18 cellular contexts compared by ENCODE assay signal in genomic region chr22:35328472-35328885, GRCh38. TPM values are rescaled to one million over a fixed set of nuclear protein-coding genes. Genes with fewer than 3 reads are reported as not detected.
DNase-seq lines count a peak whose midpoint lies in the region; ATAC-seq, FAIRE-seq and TF ChIP-seq lines count a peak whose summit lies in the region.
"Had no signal": no experiment of that assay in that cellular context is flagged by ENCODE, and none has a peak within 500 bp of the region (broad histone marks: within the 10 kb centered on the region; RNA-seq: fewer than 3 reads in every experiment).

No MANE protein-coding gene starts in this region.

- in situ Hi-C loops in HepG2 (cut with HindIII; ENCODE audit: extremely low pct_ligation_motif_present, low pct_unique_long_range_greater_than_20kb) = no loop called here

- FAIRE-seq in HepG2 (lab: Jason Lieb, UNC) = peak; percentile 95
- FAIRE-seq: H54 had no signal

- H3K36me3 ChIP-seq in body of pancreas (replicated peaks in 1 of 2; ENCODE audit: insufficient read depth in 1 of 2, low read depth in 2 of 2) = peaks cover 3 to 22% of the 10 kb centered on the region in 2 donors
- peaks cover 36 to 63% of the 10 kb centered on the region in 2 experiments for H3K36me3 ChIP-seq in HepG2 (replicated peaks in 1 of 2; ENCODE audit: control insufficient read depth in 1 of 2, insufficient read depth in 2 of 2, low read length in 2 of 2)
- peaks cover 0 to 95% (median 68%) of the 10 kb centered on the region in 6 donors for H3K36me3 ChIP-seq in spleen

- intact Hi-C loops in body of pancreas (cut with DNase I) (no loop called here), HepG2 (cut with micrococcal nuclease; ENCODE audit: unreplicated experiment) (loop anchor here (1.0 to 5.0 kb wide), 3 partner anchors 16 to 71 kb away; partner anchors contain the start of gene HMGXB4), spleen (cut with DNase I; ENCODE audit: low total_unique reads) (no loop called here)

- TF ChIP-seq RAD21 in HepG2 (CRISPR knock-in tag; IDR thresholded peaks at IDR 0.05) = peak; percentile 64

- no peaks in the 10 kb centered on the region for H3K79me2 ChIP-seq in HepG2 (ENCODE audit: insufficient read depth, low read length)

- no peaks in the 10 kb centered on the region for H4K20me1 ChIP-seq in HepG2 (ENCODE audit: insufficient read depth, low read length)

- TF ChIP-seq CTCF in body of pancreas (IDR thresholded peaks at IDR 0.05) = no peak
- no peak for TF ChIP-seq CTCF in HepG2 (CRISPR knock-in tag; IDR thresholded peaks at IDR 0.05)
- no peak for TF ChIP-seq CTCF in spleen (IDR thresholded peaks at IDR 0.05 in 8 of 11, conservative IDR thresholded peaks at IDR 0.05 in 3 of 11)

- no peak overlapping the region for H2AFZ ChIP-seq in HepG2 (ENCODE audit: low read length)

- H3K4me1 ChIP-seq in body of pancreas = peaks cover 25% of the 10 kb centered on the region
- peaks cover 53% of the 10 kb centered on the region for H3K4me1 ChIP-seq in HepG2 (ENCODE audit: insufficient read depth, low read length)
- H3K4me1 ChIP-seq in spleen = peaks cover 15 to 57% (median 39%) of the 10 kb centered on the region in 6 donors
- H3K4me1 ChIP-seq: tibial artery had no signal

- CTCF ChIA-PET in HepG2 (lab: Yijun Ruan, JAX; ENCODE audit: low intra/inter-chr PET ratio, low total read pairs) = no interaction called here

- H3K27me3 ChIP-seq in body of pancreas (no peaks in the 10 kb centered on the region), HepG2 (ENCODE audit: control insufficient read depth in 1 of 2, insufficient read depth in 2 of 2, low read length in 2 of 2) (no peaks in the 10 kb centered on the region), spleen (replicated peaks in 1 of 7) (no peaks in the 10 kb centered on the region)
- H3K27me3 ChIP-seq: BE2C, tibial artery had no signal

- H3K4me3 ChIP-seq in body of pancreas (no peak overlapping the region), HepG2 (replicated peaks in 1 of 3; ENCODE audit: insufficient read depth in 1 of 3, low read depth in 2 of 3, low read length in 3 of 3) (peak overlapping the region in 1 of 3 experiments; percentile 45; a peak in 2 of 6 replicates), spleen (peak overlapping the region in 1 of 8 donors; percentile 41)
- H3K4me3 ChIP-seq: tibial artery had no signal

- WGBS in body of pancreas, 2 donors = 10 to 20% methylated on average over 10 to 15 of the region's 15 CpGs
- WGBS in HepG2 (ENCODE audit: low lambda C conversion rate) = 0% methylated on average over 11 of the region's 15 CpGs
- WGBS in spleen, 5 donors = 58 to 88% (median 74%) methylated on average over 15 of the region's 15 CpGs

- ATAC-seq in body of pancreas (peak; percentile 98), HepG2 (peak; percentile 97), esophagus mucosa (no peak)
- ATAC-seq: activated T-helper 17 cell treated with anti-CD3 and anti-CD28 coated beads, Interleukin-2, amount 50 U/mL, for 72 hours; PC-3 had no signal

- H3K9ac ChIP-seq in HepG2 (ENCODE audit: insufficient read depth, low read depth, low read length) = peak overlapping the region; percentile 46

- H3K4me2 ChIP-seq in HepG2 (ENCODE audit: low read depth, low read length) = peak overlapping the region; percentile 57

- H3K9me3 ChIP-seq in body of pancreas (no peaks in the 10 kb centered on the region), HepG2 (ENCODE audit: low read length) (no peaks in the 10 kb centered on the region), spleen (no peaks in the 10 kb centered on the region)
- H3K9me3 ChIP-seq: BE2C, tibial artery had no signal

- DNase-seq in MV-4-11 (lab: John Stamatoyannopoulos, UW) (peak; percentile 69), body of pancreas (peak; percentile 91 to 95 (median 92)), HepG2 (ENCODE audit: low spot score) (peak; percentile 96), spleen (peak; percentile 88), iPS-NIHi7 (ENCODE audit: extremely low spot score) (no peak), RPMI8226 (no peak), SW 1271 (lab: John Stamatoyannopoulos, UW) (no peak)
- DNase-seq: activated CD8-positive, alpha-beta memory T cell treated with anti-CD3 and anti-CD28 coated beads for 24 hours; BE2C; DMS 273 treated with DMSO at 0.1 percent for 48 hours; NCI-H187 treated with DMSO at 0.1 percent for 48 hours; NCI-H510A; WERI-Rb-1 had no signal

- BruUV-seq in HepG2 (replicated peaks; lab: Mats Ljungman, UMichigan) = no TSS peak

- POLR2A ChIA-PET in HepG2 (lab: Yijun Ruan, JAX) = interaction anchor here (0.9 to 3.0 kb wide), 6 partner anchors 16 to 70 kb away, joined by 3 to 49 read pairs (median 10); partner anchors contain the start of gene TOM1

- TF ChIP-seq EP300 in HepG2 (IDR thresholded peaks at IDR 0.05; ENCODE audit: low read depth in 2 of 2, low read length in 2 of 2) (peak; percentile 90 to 93), HepG2 (CRISPR knock-in tag; IDR thresholded peaks at IDR 0.05; ENCODE audit: borderline replicate concordance) (peak; percentile 97)

- H3K27ac ChIP-seq in body of pancreas (peak overlapping the region; percentile 34 to 75 (median 60)), HepG2 (ENCODE audit: extremely low read length, insufficient read depth, low read length) (peak overlapping the region; percentile 92), spleen (peak overlapping the region in 7 of 8 donors; percentile 24 to 92 (median 87))
- H3K27ac ChIP-seq: tibial artery, WERI-Rb-1 had no signal

- peak in 1 of 3 donors; percentile 11 for TF ChIP-seq POLR2A in body of pancreas (IDR thresholded peaks at IDR 0.05)
- no peak for TF ChIP-seq POLR2A in HepG2 (IDR thresholded peaks at IDR 0.05; ENCODE audit: insufficient read depth in 1 of 2, low read depth in 2 of 2, low read length in 2 of 2)
- TF ChIP-seq POLR2A in spleen (IDR thresholded peaks at IDR 0.05) = no peak

RNA-seq across cellular contexts. Expression of gene TOM1, which starts 28.8 kb away (rescaled TPM):
- 10 to 100 TPM; 34.0 to 42.2 TPM for total RNA-seq in body of pancreas
- total RNA-seq in HepG2 (2016; rRNA removed; fragmentation: Illumina TruSeq; extraction: Trizol) = 26.0 and 30.8 TPM in 2 replicates
- 8.2 and 8.9 TPM in 2 replicates for total RNA-seq in HepG2 (2016; cell fraction: cytosol; rRNA removed; fragmentation: Illumina TruSeq; extraction: Trizol; ENCODE audit: low read depth)
- 27.3 and 37.6 TPM in 2 replicates for total RNA-seq in HepG2 (2016; cell fraction: insoluble cytoplasmic fraction; rRNA removed; fragmentation: Illumina TruSeq; extraction: Trizol)
- total RNA-seq in HepG2 (2016; cell fraction: membrane; rRNA removed; fragmentation: Illumina TruSeq; extraction: Trizol) = 14.9 and 15.6 TPM in 2 replicates
- 23.1 and 32.7 TPM in 2 replicates for total RNA-seq in HepG2 (2016; cell fraction: nucleus; rRNA removed; fragmentation: Illumina TruSeq; extraction: Trizol)
- 87.3 and 109 TPM in 2 replicates for polyA plus RNA-seq in HepG2 (2011; rRNA removed)
- 88.6 and 94.3 TPM in 2 replicates for polyA plus RNA-seq in HepG2 (2011; cell fraction: cytosol; rRNA removed)
- polyA plus RNA-seq in HepG2 (2011; cell fraction: nucleus; rRNA removed) = 114 and 120 TPM in 2 replicates
- 46.6 and 59.1 TPM in 2 replicates for polyA plus RNA-seq in HepG2 (2012)
- polyA plus RNA-seq in HepG2 (2016; cell fraction: cytosol; fragmentation: Illumina TruSeq; extraction: Trizol; ENCODE audit: low read depth) = 7.6 and 7.8 TPM in 2 replicates
- 26.3 and 33.2 TPM in 2 replicates for polyA plus RNA-seq in HepG2 (2016; cell fraction: insoluble cytoplasmic fraction; fragmentation: Illumina TruSeq; extraction: Trizol; ENCODE audit: low read depth)
- polyA plus RNA-seq in HepG2 (2016; cell fraction: membrane; fragmentation: Illumina TruSeq; extraction: Trizol; ENCODE audit: low read depth) = 11.4 and 13.9 TPM in 2 replicates
- polyA plus RNA-seq in HepG2 (2016; cell fraction: nucleus; fragmentation: Illumina TruSeq; extraction: Trizol; ENCODE audit: insufficient read depth, low read depth) = 40.8 and 47.0 TPM in 2 replicates
- polyA minus RNA-seq in HepG2 (2011; rRNA and poly(A)+ RNA removed; ENCODE audit: low replicate concordance) = 56.0 and 249 TPM in 2 replicates
- 41.1 and 54.6 TPM in 2 replicates for polyA minus RNA-seq in HepG2 (2011; cell fraction: cytosol; rRNA and poly(A)+ RNA removed)
- 59.4 and 74.8 TPM in 2 replicates for polyA minus RNA-seq in HepG2 (2011; cell fraction: nucleus; rRNA and poly(A)+ RNA removed)
- total RNA-seq in spleen = 10 to 100 TPM; 48.2 to 92.1 (median 56.1) TPM
- polyA plus RNA-seq in spleen = 10 to 100 TPM; 19.9 to 44.4 (median 34.2) TPM
- 88.2 TPM for total RNA-seq in esophagus mucosa

RNA-seq across cellular contexts. Expression of gene HMOX1, which starts 52.4 kb away (rescaled TPM):
- total RNA-seq in body of pancreas (10 to 100 TPM in 1 of 2 donors, 1 to 10 TPM in 1; 9.3 to 32.0 TPM), HepG2 (2016; rRNA removed; fragmentation: Illumina TruSeq; extraction: Trizol) (53.6 and 54.1 TPM in 2 replicates), spleen (100 to 1,000 TPM; 351 to 930 (median 819) TPM), esophagus mucosa (27.8 TPM)
- 12.4 and 15.7 TPM in 2 replicates for total RNA-seq in HepG2 (2016; cell fraction: cytosol; rRNA removed; fragmentation: Illumina TruSeq; extraction: Trizol; ENCODE audit: low read depth)
- total RNA-seq in HepG2 (2016; cell fraction: insoluble cytoplasmic fraction; rRNA removed; fragmentation: Illumina TruSeq; extraction: Trizol) = 43.9 and 54.4 TPM in 2 replicates
- total RNA-seq in HepG2 (2016; cell fraction: membrane; rRNA removed; fragmentation: Illumina TruSeq; extraction: Trizol) = 23.2 and 25.0 TPM in 2 replicates
- total RNA-seq in HepG2 (2016; cell fraction: nucleus; rRNA removed; fragmentation: Illumina TruSeq; extraction: Trizol) = 22.0 and 26.2 TPM in 2 replicates
- polyA plus RNA-seq in HepG2 (2011; rRNA removed) (60.5 and 67.4 TPM in 2 replicates), spleen (100 to 1,000 TPM; 178 to 629 (median 302) TPM)
- polyA plus RNA-seq in HepG2 (2011; cell fraction: cytosol; rRNA removed) = 42.4 and 72.7 TPM in 2 replicates
- polyA plus RNA-seq in HepG2 (2011; cell fraction: nucleus; rRNA removed) = 28.4 and 28.9 TPM in 2 replicates
- polyA plus RNA-seq in HepG2 (2012) = 27.8 and 42.7 TPM in 2 replicates
- 12.3 and 13.2 TPM in 2 replicates for polyA plus RNA-seq in HepG2 (2016; cell fraction: cytosol; fragmentation: Illumina TruSeq; extraction: Trizol; ENCODE audit: low read depth)
- polyA plus RNA-seq in HepG2 (2016; cell fraction: insoluble cytoplasmic fraction; fragmentation: Illumina TruSeq; extraction: Trizol; ENCODE audit: low read depth) = 58.0 and 69.8 TPM in 2 replicates
- 18.6 and 20.3 TPM in 2 replicates for polyA plus RNA-seq in HepG2 (2016; cell fraction: membrane; fragmentation: Illumina TruSeq; extraction: Trizol; ENCODE audit: low read depth)
- 47.4 and 49.7 TPM in 2 replicates for polyA plus RNA-seq in HepG2 (2016; cell fraction: nucleus; fragmentation: Illumina TruSeq; extraction: Trizol; ENCODE audit: insufficient read depth, low read depth)
- 12.4 and 47.0 TPM in 2 replicates for polyA minus RNA-seq in HepG2 (2011; rRNA and poly(A)+ RNA removed; ENCODE audit: low replicate concordance)
- polyA minus RNA-seq in HepG2 (2011; cell fraction: cytosol; rRNA and poly(A)+ RNA removed) = 23.6 and 31.0 TPM in 2 replicates
- 8.1 and 10.9 TPM in 2 replicates for polyA minus RNA-seq in HepG2 (2011; cell fraction: nucleus; rRNA and poly(A)+ RNA removed)

Comparison
In these comparisons a context has a peak if more than half of its experiments do, and no peak if none do; other contexts are left out.
1. DNase-seq: peak in MV-4-11 (single experiment), body of pancreas (4 of 4), HepG2 (single experiment) and spleen (single experiment); none in iPS-NIHi7 (single experiment), RPMI8226 (single experiment) and SW 1271 (0 of 2).
2. RNA of gene HMOX1, which starts 52.4 kb away (total RNA-seq): 351 to 930 TPM in spleen; 12.4 to 54.4 TPM in HepG2, 9.3 to 32.0 TPM in body of pancreas and 27.8 TPM in esophagus mucosa (single experiment); every median in the first group is over 4 times any median in the second.
3. Peak in every context shown above with its lines, with median percentiles within 50 percentile points of each other: H3K27ac ChIP-seq.